In the genomic region with DNA sequence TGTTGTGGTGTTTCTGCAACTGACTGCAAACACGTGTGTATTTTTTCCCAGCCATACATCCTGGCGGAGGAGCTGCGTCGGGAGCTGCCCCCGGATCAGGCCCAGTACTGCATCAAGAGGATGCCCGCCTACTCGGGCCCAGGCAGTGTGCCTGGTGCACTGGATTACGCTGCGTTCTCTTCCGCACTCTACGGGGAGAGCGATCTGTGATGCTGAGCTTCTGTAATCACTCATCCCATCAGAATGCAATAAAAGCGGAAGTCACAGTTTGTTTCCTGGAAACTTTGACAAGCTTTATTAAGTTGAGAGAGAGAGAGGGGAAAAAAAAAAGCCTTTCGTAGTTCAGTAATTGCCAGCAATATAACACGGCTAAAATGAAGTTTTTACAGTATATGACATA, we compare ENCODE assay signal across 26 cellular contexts. TPM values are rescaled to one million over a fixed set of nuclear protein-coding genes. Genes with fewer than 3 reads are reported as not detected.
DNase-seq lines count a peak whose midpoint lies in the region; ATAC-seq and TF ChIP-seq lines count a peak whose summit lies in the region.
"Had no signal": no experiment of that assay in that cellular context is flagged by ENCODE, and none has a peak within 500 bp of the region (broad histone marks: within the 10 kb centered on the region; RNA-seq: fewer than 3 reads in every experiment).

No MANE protein-coding gene starts in this region.

- CTCF ChIA-PET in activated CD4-positive, alpha-beta T cell treated with anti-CD3 and anti-CD28 coated beads for 36 hours (lab: Charles Lee), result interaction anchor here (0.6 kb wide), 1 partner anchor 33 kb away, joined by 3 read pairs; no protein-coding TSS in a partner anchor
- CTCF ChIA-PET in HEK293 (lab: Yijun Ruan, JAX), result interaction anchor here (0.9 to 1.7 kb wide), 4 partner anchors 13 to 625 kb away, joined by 3 to 6 read pairs (median 3); no protein-coding TSS in a partner anchor
- CTCF ChIA-PET in MCF 10A (lab: Yijun Ruan, JAX), result interaction anchor here (0.5 to 1.3 kb wide), 6 partner anchors 9 to 1720 kb away, joined by 3 to 4 read pairs (median 3); no protein-coding TSS in a partner anchor

- H3K4me3 Mint-ChIP-seq in activated CD4-positive, alpha-beta T cell treated with anti-CD3 and anti-CD28 coated beads for 36 hours, result no peak overlapping the region
- no peak overlapping the region for H3K4me3 Mint-ChIP-seq in MCF 10A (ENCODE audit: unreplicated experiment)
- H3K4me3 Mint-ChIP-seq: activated T-cell treated with anti-CD3 and anti-CD28 coated beads, Interleukin-2, amount 50 U/mL, for 4 hours; B cell; central memory CD8-positive, alpha-beta T cell; IgD-negative memory B cell; neural crest cell had no signal

- no peak overlapping the region for H3K4me3 ChIP-seq in HEK293 (ENCODE audit: low read depth, low read length)
- H3K4me3 ChIP-seq: dorsolateral prefrontal cortex, tibial nerve had no signal

- H3K9me3 Mint-ChIP-seq in activated CD4-positive, alpha-beta T cell treated with anti-CD3 and anti-CD28 coated beads for 36 hours (ENCODE audit: low read depth), result no peaks in the 10 kb centered on the region
- H3K9me3 Mint-ChIP-seq in MCF 10A (ENCODE audit: unreplicated experiment), result no peaks in the 10 kb centered on the region
- H3K9me3 Mint-ChIP-seq: activated T-cell treated with anti-CD3 and anti-CD28 coated beads, Interleukin-2, amount 50 U/mL, for 4 hours; central memory CD8-positive, alpha-beta T cell; IgD-negative memory B cell; neural crest cell had no signal

- DNase-seq in activated CD4-positive, alpha-beta T cell treated with anti-CD3 and anti-CD28 coated beads for 36 hours, result peak; percentile 27
- DNase-seq in activated CD4-positive, alpha-beta T cell treated with anti-CD3 and anti-CD28 coated beads for 4 hours, result no peak
- DNase-seq in amniotic epithelial cell (ENCODE audit: low read depth) (peak; percentile 12), occipital lobe (lab: John Stamatoyannopoulos, UW) (peak; percentile 3), HK-2 (ENCODE audit: unreplicated experiment) (no peak), MCF 10A (ENCODE audit: unreplicated experiment) (no peak)
- DNase-seq: 8988T; activated CD4-positive, alpha-beta T cell treated with anti-CD3 and anti-CD28 coated beads for 1 hour; activated naive CD4-positive, alpha-beta T cell treated with anti-CD3 and anti-CD28 coated beads, Interleukin-2, amount 50 U/mL, for 16 hours; activated T-cell treated with anti-CD3 and anti-CD28 coated beads, Interleukin-2, amount 50 U/mL, for 4 hours; aorta; Caco-2; DMS79; left cardiac atrium; MM.1S; NCI-H146; PC-3; SHP77 treated with DMSO at 0.1 percent for 48 hours had no signal

- H3K27me3 Mint-ChIP-seq in activated CD4-positive, alpha-beta T cell treated with anti-CD3 and anti-CD28 coated beads for 36 hours, result peaks cover 6% of the 10 kb centered on the region
- peaks cover 18% of the 10 kb centered on the region for H3K27me3 Mint-ChIP-seq in MCF 10A (ENCODE audit: insufficient read depth, unreplicated experiment)

- intact Hi-C loops in activated CD4-positive, alpha-beta T cell treated with anti-CD3 and anti-CD28 coated beads for 36 hours (cut with DNase I, micrococcal nuclease), result loop anchor here (5.0 kb wide), 2 partner anchors 280 to 625 kb away; a partner anchor contains a TSS
- intact Hi-C loops in MCF 10A (cut with micrococcal nuclease), result no loop called here

- BruUV-seq in MCF 10A (replicated peaks; lab: Mats Ljungman, UMichigan), result no TSS peak

- H3K36me3 Mint-ChIP-seq in activated CD4-positive, alpha-beta T cell treated with anti-CD3 and anti-CD28 coated beads for 36 hours (ENCODE audit: low read depth), result no peaks in the 10 kb centered on the region
- H3K36me3 Mint-ChIP-seq in MCF 10A (ENCODE audit: insufficient read depth, unreplicated experiment), result no peaks in the 10 kb centered on the region
- H3K36me3 Mint-ChIP-seq: IgD-negative memory B cell had no signal

- H3K4me1 Mint-ChIP-seq in activated CD4-positive, alpha-beta T cell treated with anti-CD3 and anti-CD28 coated beads for 36 hours, result peaks cover 2% of the 10 kb centered on the region
- no peaks in the 10 kb centered on the region for H3K4me1 Mint-ChIP-seq in MCF 10A (ENCODE audit: insufficient read depth, unreplicated experiment)
- H3K4me1 Mint-ChIP-seq: neural crest cell had no signal

- POLR2A ChIA-PET in activated CD4-positive, alpha-beta T cell treated with anti-CD3 and anti-CD28 coated beads for 36 hours (lab: Charles Lee), result no interaction called here
- POLR2A ChIA-PET in HEK293 (lab: Yijun Ruan, JAX), result no interaction called here
- POLR2A ChIA-PET in MCF 10A (lab: Yijun Ruan, JAX), result interaction anchor here (1.5 kb wide), 1 partner anchor 33 kb away, joined by 7 read pairs; a partner anchor contains a TSS

- no peaks in the 10 kb centered on the region for H3K4me1 ChIP-seq in HEK293 (ENCODE audit: control insufficient read depth, insufficient read depth, low read length)
- H3K4me1 ChIP-seq: tibial nerve had no signal

- H3K27ac Mint-ChIP-seq in activated CD4-positive, alpha-beta T cell treated with anti-CD3 and anti-CD28 coated beads for 36 hours, result no peak overlapping the region
- H3K27ac Mint-ChIP-seq in MCF 10A (ENCODE audit: low read depth, unreplicated experiment), result no peak overlapping the region
- H3K27ac Mint-ChIP-seq: B cell, IgD-negative memory B cell had no signal

- H3K9me3 ChIP-seq in HEK293 (ENCODE audit: control insufficient read depth, insufficient read depth, low read depth, low read length), result no peaks in the 10 kb centered on the region
- H3K9me3 ChIP-seq: Caco-2, tibial nerve had no signal

- H3K27ac ChIP-seq in HEK293 (ENCODE audit: extremely low read depth, low read depth, low read length), result no peak overlapping the region
- H3K27ac ChIP-seq: dorsolateral prefrontal cortex, tibial nerve had no signal

- TF ChIP-seq CTCF in HEK293 (tag by site-specific recombination; IDR thresholded peaks at IDR 0.05) (no peak), MCF 10A (IDR thresholded peaks at IDR 0.05; ENCODE audit: unreplicated experiment) (no peak)

- peaks cover 0 to 36% of the 10 kb centered on the region in 2 experiments; a peak in 2 of 3 replicates for H3K36me3 ChIP-seq in HEK293 (ENCODE audit: control insufficient read depth in 2 of 2, insufficient read depth in 1 of 2, low read length in 2 of 2)
- H3K36me3 ChIP-seq: tibial nerve had no signal

- ATAC-seq in activated CD4-positive, alpha-beta T cell treated with anti-CD3 and anti-CD28 coated beads for 36 hours, result peak; percentile 70
- ATAC-seq in GM21723 (IDR thresholded peaks at IDR 0.05; ENCODE audit: unreplicated experiment), result no peak
- ATAC-seq: activated T-cell treated with anti-CD3 and anti-CD28 coated beads, Interleukin-2, amount 50 U/mL, for 4 hours; left cardiac atrium; PC-3 had no signal

TF ChIP-seq in HEK293, 187 proteins besides CTCF, POLR2A, EP300 and RAD21:
- TF ChIP-seq, protein P1, sequence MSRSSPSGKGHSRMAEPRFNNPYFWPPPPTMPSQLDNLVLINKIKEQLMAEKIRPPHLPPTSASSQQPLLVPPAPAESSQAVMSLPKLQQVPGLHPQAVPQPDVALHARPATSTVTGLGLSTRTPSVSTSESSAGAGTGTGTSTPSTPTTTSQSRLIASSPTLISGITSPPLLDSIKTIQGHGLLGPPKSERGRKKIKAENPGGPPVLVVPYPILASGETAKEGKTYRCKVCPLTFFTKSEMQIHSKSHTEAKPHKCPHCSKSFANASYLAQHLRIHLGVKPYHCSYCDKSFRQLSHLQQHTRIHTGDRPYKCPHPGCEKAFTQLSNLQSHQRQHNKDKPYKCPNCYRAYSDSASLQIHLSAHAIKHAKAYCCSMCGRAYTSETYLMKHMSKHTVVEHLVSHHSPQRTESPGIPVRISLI (tag by site-specific recombination; IDR thresholded peaks at IDR 0.05), result no peak
- TF ChIP-seq KLF16 (tag by site-specific recombination; IDR thresholded peaks at IDR 0.05) (no peak), EGR2 (tag by site-specific recombination; IDR thresholded peaks at IDR 0.05; ENCODE audit: low read depth) (0 out of 2 replicates have a peak, but pooled peaks have one; percentile 14)

RNA-seq across cellular contexts. Expression of a gene that starts 32.7 kb away (rescaled TPM):
- total RNA-seq in activated CD4-positive, alpha-beta T cell treated with anti-CD3 and anti-CD28 coated beads for 36 hours, result 10 to 100 TPM; 57.3 to 64.8 TPM
- total RNA-seq in occipital lobe, result 28.4 TPM
- total RNA-seq in MCF 10A (2022), result 54.6 and 59.1 TPM in 2 replicates

Comparison
In these comparisons a context has a peak if more than half of its experiments do, and no peak if none do; other contexts are left out.
1. DNase-seq: peak in activated CD4-positive, alpha-beta T cell treated with anti-CD3 and anti-CD28 coated beads for 36 hours (single experiment), amniotic epithelial cell (single experiment) and occipital lobe (single experiment); none in activated CD4-positive, alpha-beta T cell treated with anti-CD3 and anti-CD28 coated beads for 4 hours (0 of 2), HK-2 (single experiment) and MCF 10A (single experiment).